ENCODE assay signal across 12 cellular contexts in the genomic region with DNA sequence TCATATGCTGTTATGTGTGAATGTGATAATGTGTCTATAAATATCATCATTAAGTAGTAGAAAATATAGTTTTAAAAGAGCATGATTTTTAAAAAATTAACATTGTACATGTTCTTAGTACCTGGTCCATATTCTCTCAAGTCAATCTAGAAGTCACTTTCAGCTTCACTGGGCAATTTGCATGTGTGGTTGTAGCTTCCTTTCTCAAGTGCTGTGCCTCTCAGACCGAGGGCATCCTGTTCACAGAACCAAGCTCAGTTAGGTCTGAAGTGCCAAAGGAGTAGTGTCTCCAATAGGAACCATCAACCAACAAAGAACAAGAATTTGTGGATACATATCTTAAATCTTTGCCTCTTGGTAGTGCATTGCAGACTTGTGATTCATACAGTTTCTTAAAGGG.
A peak's percentile ranks its signal among the peaks of the same experiment; 100 is the strongest.
DNase-seq lines count a peak whose midpoint lies in the region; ATAC-seq, FAIRE-seq and TF ChIP-seq lines count a peak whose summit lies in the region.
"Had no signal": no experiment of that assay in that cellular context is flagged by ENCODE, and none has a peak within 500 bp of the region (broad histone marks: within the 10 kb centered on the region; RNA-seq: fewer than 3 reads in every experiment).

No MANE protein-coding gene starts in this region.

- intact Hi-C loops in sciatic nerve (cut with DNase I) = no loop called here

- ATAC-seq in GM18502 (IDR thresholded peaks at IDR 0.05; ENCODE audit: poor library complexity, unreplicated experiment) (peak; percentile 86), GM19397 (IDR thresholded peaks at IDR 0.05; ENCODE audit: unreplicated experiment) (peak; percentile 93), HG02610 (IDR thresholded peaks at IDR 0.05; ENCODE audit: unreplicated experiment) (peak; percentile 91), HG03175 (IDR thresholded peaks at IDR 0.05; ENCODE audit: unreplicated experiment) (peak; percentile 87), sciatic nerve (no peak)
- ATAC-seq: left cardiac atrium, psoas muscle had no signal

- DNase-seq in sciatic nerve (ENCODE audit: low spot score) (no peak), D721Med (ENCODE audit: insufficient read length, low spot score) (no peak), COLO829 (ENCODE audit: low spot score) (no peak), DMS53 (lab: John Stamatoyannopoulos, UW) (no peak)
- DNase-seq: left cardiac atrium, NCI-H1092 treated with DMSO at 0.1 percent for 48 hours, psoas muscle, testis had no signal

- no peak for TF ChIP-seq CTCF in D721Med (IDR thresholded peaks at IDR 0.05; ENCODE audit: insufficient read depth, missing control alignments)

- no peak for FAIRE-seq in D721Med (lab: Jason Lieb, UNC)
